ENCODE assay signal across 16 cellular contexts in the genomic region with DNA sequence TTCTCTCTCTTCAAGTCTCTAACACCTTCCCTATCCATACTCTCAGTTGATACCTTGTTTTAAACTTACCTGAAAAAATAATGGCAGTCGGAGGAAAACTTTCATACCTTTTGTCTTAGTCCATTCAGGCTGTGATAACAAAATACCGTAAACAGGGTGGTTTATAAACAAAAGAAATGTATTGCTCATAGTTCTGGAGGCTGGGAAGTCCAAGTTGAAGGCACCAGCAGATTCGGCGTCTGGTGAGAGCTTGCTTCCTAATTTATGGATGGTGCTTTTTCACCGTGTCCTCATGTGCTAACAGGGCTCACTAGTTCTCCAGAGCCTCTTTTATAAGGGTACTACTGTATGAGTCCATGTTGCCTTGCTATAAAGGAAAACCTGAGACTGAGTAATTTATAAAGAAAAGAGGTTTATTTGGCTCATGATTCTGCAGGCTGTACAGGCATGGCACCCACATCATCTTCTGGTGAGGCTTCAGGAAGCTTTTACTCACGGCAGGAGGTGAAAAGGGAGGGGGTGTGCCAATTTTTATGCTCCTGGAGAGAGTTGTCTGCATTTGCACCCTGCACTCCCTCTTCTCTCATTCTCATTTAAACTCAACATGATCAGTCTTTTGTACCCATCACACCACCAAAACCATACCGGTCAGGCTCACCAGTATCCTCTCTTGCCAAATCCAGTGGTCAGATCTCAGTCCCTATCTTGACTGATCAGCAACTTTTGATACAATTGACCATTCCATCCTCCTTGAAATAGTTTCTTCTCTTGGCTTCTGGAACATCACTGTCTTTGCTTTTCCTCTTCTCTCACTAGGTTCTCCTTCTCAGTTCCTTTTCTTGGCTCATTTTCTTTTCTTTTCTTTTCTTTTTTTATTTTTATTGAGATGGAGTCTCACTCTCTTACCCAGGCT. TPM values are rescaled to one million over a fixed set of nuclear protein-coding genes. Genes with fewer than 3 reads are reported as not detected.
A peak's percentile ranks its signal among the peaks of the same experiment; 100 is the strongest.
DNase-seq lines count a peak whose midpoint lies in the region; ATAC-seq and TF ChIP-seq lines count a peak whose summit lies in the region.
"Had no signal": no experiment of that assay in that cellular context is flagged by ENCODE, and none has a peak within 500 bp of the region (broad histone marks: within the 10 kb centered on the region; RNA-seq: fewer than 3 reads in every experiment).

No MANE protein-coding gene starts in this region.

- H3K9me3 Mint-ChIP-seq in CD4-positive, alpha-beta memory T cell = peaks cover 0 to 9% (median 1%) of the 10 kb centered on the region in 8 donors
- peaks cover 7% of the 10 kb centered on the region for H3K9me3 Mint-ChIP-seq in activated naive CD8-positive, alpha-beta T cell treated with anti-CD3 and anti-CD28 coated beads, Interleukin-2, amount 50 U/mL, for 24 hours

- intact Hi-C loops in CD4-positive, alpha-beta memory T cell (cut with micrococcal nuclease) = no loop called here

- peaks cover 0 to 36% (median 16%) of the 10 kb centered on the region in 11 experiments; a peak in 15 of 22 replicates for H3K9me3 ChIP-seq in BLaER1 treated with 17β-estradiol and CSF1 and Interleukin-3, amounts not matched to agents 10 nM and 100 nM (replicated peaks in 1 of 11)
- H3K9me3 ChIP-seq in CD4-positive, alpha-beta memory T cell (ENCODE audit: control insufficient read depth in 1 of 2, low read length in 2 of 2) = no peaks in the 10 kb centered on the region
- H3K9me3 ChIP-seq in neutrophil = no peaks in the 10 kb centered on the region

- no peaks in the 10 kb centered on the region for H3K27me3 Mint-ChIP-seq in CD4-positive, alpha-beta memory T cell
- H3K27me3 Mint-ChIP-seq in activated naive CD8-positive, alpha-beta T cell treated with anti-CD3 and anti-CD28 coated beads, Interleukin-2, amount 50 U/mL, for 24 hours = no peaks in the 10 kb centered on the region

- H3K4me3 ChIP-seq in BLaER1 treated with 17β-estradiol and CSF1 and Interleukin-3, amounts not matched to agents 10 nM and 100 nM = no peak overlapping the region
- no peak overlapping the region for H3K4me3 ChIP-seq in CD4-positive, alpha-beta memory T cell (ENCODE audit: low read length in 2 of 2)
- no peak overlapping the region for H3K4me3 ChIP-seq in neutrophil (ENCODE audit: low read depth in 1 of 2, low read length in 1 of 2)
- H3K4me3 ChIP-seq: BLaER1, GM23338, SK-N-MC had no signal

- CTCF ChIA-PET in CD4-positive, alpha-beta memory T cell (lab: Charles Lee; ENCODE audit: partially characterized antibody) = no interaction called here

- H4K20me1 ChIP-seq in BLaER1 treated with 17β-estradiol and CSF1 and Interleukin-3, amounts not matched to agents 10 nM and 100 nM = peaks cover 5 to 100% (median 55%) of the 10 kb centered on the region in 11 experiments; a peak in 19 of 22 replicates

- peaks cover 64 to 98% (median 83%) of the 10 kb centered on the region in 4 donors for H3K4me1 Mint-ChIP-seq in CD4-positive, alpha-beta memory T cell
- peaks cover 70% of the 10 kb centered on the region for H3K4me1 Mint-ChIP-seq in activated naive CD8-positive, alpha-beta T cell treated with anti-CD3 and anti-CD28 coated beads, Interleukin-2, amount 50 U/mL, for 24 hours

- H3K27me3 ChIP-seq in BLaER1 treated with 17β-estradiol and CSF1 and Interleukin-3, amounts not matched to agents 10 nM and 100 nM = no peaks in the 10 kb centered on the region
- no peaks in the 10 kb centered on the region for H3K27me3 ChIP-seq in CD4-positive, alpha-beta memory T cell (ENCODE audit: insufficient read depth, low read length)
- no peaks in the 10 kb centered on the region for H3K27me3 ChIP-seq in neutrophil
- H3K27me3 ChIP-seq: BLaER1 had no signal

- H3K4me3 Mint-ChIP-seq in CD4-positive, alpha-beta memory T cell = peak overlapping the region in 7 of 8 donors; percentile 17 to 83 (median 61)
- H3K4me3 Mint-ChIP-seq in activated naive CD8-positive, alpha-beta T cell treated with anti-CD3 and anti-CD28 coated beads, Interleukin-2, amount 50 U/mL, for 24 hours = peak overlapping the region; percentile 37
- H3K4me3 Mint-ChIP-seq: GM23338 had no signal

- peaks cover 23 to 97% (median 77%) of the 10 kb centered on the region in 11 experiments; a peak in 21 of 22 replicates for H3K36me3 ChIP-seq in BLaER1 treated with 17β-estradiol and CSF1 and Interleukin-3, amounts not matched to agents 10 nM and 100 nM
- H3K36me3 ChIP-seq in CD4-positive, alpha-beta memory T cell (ENCODE audit: insufficient read depth, low read length) = peaks cover 10% of the 10 kb centered on the region
- peaks cover 21% of the 10 kb centered on the region for H3K36me3 ChIP-seq in neutrophil
- H3K36me3 ChIP-seq: WERI-Rb-1 had no signal

- POLR2A ChIA-PET in CD4-positive, alpha-beta memory T cell (lab: Charles Lee; ENCODE audit: partially characterized antibody) = interaction anchor here (1.3 kb wide), 1 partner anchor 17 kb away, joined by 3 read pairs; no protein-coding TSS in a partner anchor

- H3K4me2 ChIP-seq in BLaER1 treated with 17β-estradiol and CSF1 and Interleukin-3, amounts not matched to agents 10 nM and 100 nM = peak overlapping the region in 8 of 11 experiments; percentile 17 to 84 (median 54); a peak in 15 of 22 replicates
- H3K4me2 ChIP-seq: BLaER1, GM23338 had no signal

- no peak for TF ChIP-seq CTCF in neutrophil (IDR thresholded peaks at IDR 0.05)

- peak overlapping the region in 9 of 11 experiments; percentile 19 to 77 (median 58); a peak in 18 of 22 replicates for H3K27ac ChIP-seq in BLaER1 treated with 17β-estradiol and CSF1 and Interleukin-3, amounts not matched to agents 10 nM and 100 nM
- H3K27ac ChIP-seq in CD4-positive, alpha-beta memory T cell (ENCODE audit: low read depth, low read length) = no peak overlapping the region
- peak overlapping the region; percentile 83 for H3K27ac ChIP-seq in neutrophil
- H3K27ac ChIP-seq: BLaER1, SK-N-MC, WERI-Rb-1 had no signal

- peaks cover 0 to 47% (median 21%) of the 10 kb centered on the region in 10 experiments; a peak in 16 of 20 replicates for H3K4me1 ChIP-seq in BLaER1 treated with 17β-estradiol and CSF1 and Interleukin-3, amounts not matched to agents 10 nM and 100 nM
- peaks cover 90% of the 10 kb centered on the region for H3K4me1 ChIP-seq in CD4-positive, alpha-beta memory T cell (ENCODE audit: insufficient read depth, low read length)
- peaks cover 15 to 22% of the 10 kb centered on the region in 2 experiments for H3K4me1 ChIP-seq in neutrophil (ENCODE audit: control insufficient read depth in 1 of 2, insufficient read depth in 1 of 2, low read depth in 1 of 2, low read length in 1 of 2)

- H3K36me3 Mint-ChIP-seq in CD4-positive, alpha-beta memory T cell = peaks cover 61 to 64% of the 10 kb centered on the region in 2 donors
- peaks cover 52% of the 10 kb centered on the region for H3K36me3 Mint-ChIP-seq in activated naive CD8-positive, alpha-beta T cell treated with anti-CD3 and anti-CD28 coated beads, Interleukin-2, amount 50 U/mL, for 24 hours (ENCODE audit: low read depth)

- DNase-seq in CD4-positive, alpha-beta memory T cell = no peak
- DNase-seq in activated naive CD8-positive, alpha-beta T cell treated with anti-CD3 and anti-CD28 coated beads, Interleukin-2, amount 50 U/mL, for 24 hours = no peak
- DNase-seq in NCI-H510A (lab: John Stamatoyannopoulos, UW) (no peak), NCI-H526 treated with DMSO at 0.1 percent for 48 hours (lab: John Stamatoyannopoulos, UW) (no peak), NCI-H2171 (lab: John Stamatoyannopoulos, UW) (no peak)
- DNase-seq: activated T-cell treated with anti-CD3 and anti-CD28 coated beads for 4 hours, DMS79 treated with DMSO at 0.1 percent for 48 hours, left ventricle myocardium superior, NCI-H187 treated with DMSO at 0.1 percent for 48 hours, NCI-H524 treated with DMSO at 0.1 percent for 48 hours, WERI-Rb-1 had no signal

- peak overlapping the region; percentile 64 to 91 (median 76) for H3K27ac Mint-ChIP-seq in CD4-positive, alpha-beta memory T cell
- peak overlapping the region; percentile 19 for H3K27ac Mint-ChIP-seq in activated naive CD8-positive, alpha-beta T cell treated with anti-CD3 and anti-CD28 coated beads, Interleukin-2, amount 50 U/mL, for 24 hours
- H3K27ac Mint-ChIP-seq: GM23338 had no signal

- ATAC-seq in activated naive CD8-positive, alpha-beta T cell treated with anti-CD3 and anti-CD28 coated beads, Interleukin-2, amount 50 U/mL, for 24 hours = no peak
- ATAC-seq: GM23338, left ventricle myocardium superior had no signal

- H3K9ac ChIP-seq in BLaER1 treated with 17β-estradiol and CSF1 and Interleukin-3, amounts not matched to agents 10 nM and 100 nM = peak overlapping the region in 4 of 11 experiments; percentile 24 to 40 (median 31); a peak in 2 of 22 replicates
- H3K9ac ChIP-seq: BLaER1 had no signal

RNA-seq across cellular contexts. Expression of gene ST6GAL1, which starts 21.6 kb away (rescaled TPM):
- 100 to 1,000 TPM; 222 to 232 TPM for total RNA-seq in CD4-positive, alpha-beta memory T cell
- 100 to 1,000 TPM; 165 to 172 TPM for polyA plus RNA-seq in CD4-positive, alpha-beta memory T cell
